26 cellular contexts compared by ENCODE assay signal in genomic region chr3:48190911-48191310, GRCh38. TPM values are rescaled to one million over a fixed set of nuclear protein-coding genes. Genes with fewer than 3 reads are reported as not detected.
"Had no signal": no experiment of that assay in that cellular context is flagged by ENCODE, and none has a peak within 500 bp of the region (broad histone marks: within the 10 kb centered on the region; RNA-seq: fewer than 3 reads in every experiment).

No MANE protein-coding gene starts in this region.

- H3K4me3 ChIP-seq: breast epithelium, esophagus squamous epithelium, gastrocnemius medialis, left lung, lung, right lobe of liver, smooth muscle cell, stomach, suprapubic skin, tibial nerve had no signal

- H3K27me3 ChIP-seq: breast epithelium, esophagus squamous epithelium, gastrocnemius medialis, left lung, right lobe of liver, stomach, suprapubic skin, tibial nerve had no signal

- H3K27ac ChIP-seq: breast epithelium, esophagus squamous epithelium, gastrocnemius medialis, left lung, parathyroid adenoma, right lobe of liver, stomach, suprapubic skin, tibial nerve, WERI-Rb-1 had no signal

- H3K9ac ChIP-seq: parathyroid adenoma had no signal

- H2AFZ ChIP-seq: parathyroid adenoma had no signal

- H3K36me3 ChIP-seq: breast epithelium, esophagus squamous epithelium, gastrocnemius medialis, left lung, right lobe of liver, stomach, suprapubic skin, tibial nerve had no signal

- H3K36me3 Mint-ChIP-seq: natural killer cell, T-cell had no signal

- H3K9me3 ChIP-seq: breast epithelium, esophagus squamous epithelium, gastrocnemius medialis, left lung, right lobe of liver, stomach, suprapubic skin, tibial nerve had no signal

- H3K27ac Mint-ChIP-seq: activated naive CD8-positive, alpha-beta T cell treated with anti-CD3 and anti-CD28 coated beads for 36 hours; stimulated activated memory B cell treated with anti-CD40 and anti-IgM and Interleukin-4, amounts not matched to agents 10 μg/mL and 1 μg/mL and 100 μg/mL, for 72 hours; T-cell; T-helper 2 cell treated with Interferon-gamma antibody and Interleukin-4, amounts not matched to agents 5 μg/mL and 100 μg/mL, for 36 hours had no signal

- H3K79me2 ChIP-seq: parathyroid adenoma had no signal

- H3K4me2 ChIP-seq: smooth muscle cell had no signal

- H3K4me3 Mint-ChIP-seq: activated naive CD8-positive, alpha-beta T cell treated with anti-CD3 and anti-CD28 coated beads for 36 hours; central memory CD8-positive, alpha-beta T cell; natural killer cell; stimulated activated memory B cell treated with anti-CD40 and anti-IgM and Interleukin-4, amounts not matched to agents 10 μg/mL and 1 μg/mL and 100 μg/mL, for 72 hours; T-cell; T-helper 2 cell treated with Interferon-gamma antibody and Interleukin-4, amounts not matched to agents 5 μg/mL and 100 μg/mL, for 36 hours had no signal

- H3K9me3 Mint-ChIP-seq: activated naive CD8-positive, alpha-beta T cell treated with anti-CD3 and anti-CD28 coated beads for 36 hours; central memory CD8-positive, alpha-beta T cell; natural killer cell; stimulated activated memory B cell treated with anti-CD40 and anti-IgM and Interleukin-4, amounts not matched to agents 10 μg/mL and 1 μg/mL and 100 μg/mL, for 72 hours; T-cell; T-helper 2 cell treated with Interferon-gamma antibody and Interleukin-4, amounts not matched to agents 5 μg/mL and 100 μg/mL, for 36 hours had no signal

- DNase-seq: activated CD4-positive, alpha-beta T cell treated with anti-CD3 and anti-CD28 coated beads for 1 hour; activated CD4-positive, alpha-beta T cell treated with anti-CD3 and anti-CD28 coated beads, Interleukin-2, amount 50 U/mL, for 1 hour; activated naive CD8-positive, alpha-beta T cell treated with anti-CD3 and anti-CD28 coated beads for 36 hours; activated T-cell treated with anti-CD3 and anti-CD28 coated beads, Interleukin-2, amount 50 U/mL, for 1 hour; esophagus squamous epithelium; gastrocnemius medialis; left lung; natural killer cell; stimulated activated CD4-positive, alpha-beta T cell treated with anti-CD3 and anti-CD28 coated beads, Interleukin-15, amount 100 ng/mL, for 24 hours; stomach; T-cell; WERI-Rb-1 had no signal

- ATAC-seq: gastrocnemius medialis; left lung; natural killer cell; right lobe of liver; stimulated activated memory B cell treated with anti-CD40 and anti-IgM and Interleukin-4, amounts not matched to agents 10 μg/mL and 1 μg/mL and 100 μg/mL, for 72 hours; T-cell had no signal

- H3K4me1 ChIP-seq: breast epithelium, parathyroid adenoma had no signal

RNA-seq across cellular contexts. Expression of gene CAMP, which starts 32.4 kb away (rescaled TPM):
- total RNA-seq: activated naive CD8-positive, alpha-beta T cell treated with anti-CD3 and anti-CD28 coated beads for 36 hours; astrocyte; gastrocnemius medialis; kidney epithelial cell; natural killer cell; pulmonary artery endothelial cell; smooth muscle cell; suprapubic skin; T-cell; urinary bladder had no signal
- polyA plus RNA-seq: smooth muscle cell had no signal
